In genomic region chr11:47837292-47837691, GRCh38 we compare ENCODE assay signal across 23 cellular contexts. TPM values are rescaled to one million over a fixed set of nuclear protein-coding genes. Genes with fewer than 3 reads are reported as not detected.
DNase-seq lines count a peak whose midpoint lies in the region; ATAC-seq, FAIRE-seq and TF ChIP-seq lines count a peak whose summit lies in the region.
"Had no signal": no experiment of that assay in that cellular context is flagged by ENCODE, and none has a peak within 500 bp of the region (broad histone marks: within the 10 kb centered on the region; RNA-seq: fewer than 3 reads in every experiment).

No MANE protein-coding gene starts in this region.

- no peak overlapping the region for H4K8ac ChIP-seq in IMR-90 (ENCODE audit: low read depth in 2 of 2, low read length in 2 of 2)

- FAIRE-seq in A549 (lab: Jason Lieb, UNC) (no peak), HepG2 (lab: Jason Lieb, UNC) (no peak)
- FAIRE-seq: GM12891, GM18507, H1 had no signal

- TF ChIP-seq CTCF in A549 (IDR thresholded peaks at IDR 0.05) (no peak), IMR-90 (conservative IDR thresholded peaks at IDR 0.05; ENCODE audit: low read depth, low read length) (no peak), body of pancreas (IDR thresholded peaks at IDR 0.05) (no peak), HepG2 (CRISPR knock-in tag; IDR thresholded peaks at IDR 0.05) (no peak), colonic mucosa (IDR thresholded peaks at IDR 0.05) (no peak)

- H3K23ac ChIP-seq in IMR-90 (ENCODE audit: low read depth, low read length): no peak overlapping the region

- in situ Hi-C loops in IMR-90 (cut with MboI; ENCODE audit: low sequenced_read_pairs): no loop called here
- in situ Hi-C loops in HepG2 (cut with HindIII; ENCODE audit: extremely low pct_ligation_motif_present, low pct_unique_long_range_greater_than_20kb): no loop called here

- no peaks in the 10 kb centered on the region for H3K27me3 Mint-ChIP-seq in activated CD4-positive, alpha-beta T cell treated with anti-CD3 and anti-CD28 coated beads for 36 hours
- H3K27me3 Mint-ChIP-seq: CD4-positive, CD25-positive, alpha-beta regulatory T cell; CD8-positive, alpha-beta memory T cell had no signal

- H3K4me2 ChIP-seq in A549 (no peak overlapping the region), IMR-90 (ENCODE audit: low read depth, low read length) (no peak overlapping the region), HepG2 (ENCODE audit: low read depth, low read length) (no peak overlapping the region)

- no peak overlapping the region for H3K18ac ChIP-seq in IMR-90 (ENCODE audit: low read depth, low read length)

- no peak overlapping the region for H3K56ac ChIP-seq in IMR-90 (ENCODE audit: extremely low read depth, insufficient read depth, low read length)

- no peaks in the 10 kb centered on the region for H3K9me1 ChIP-seq in IMR-90 (ENCODE audit: insufficient read depth, low read length)

- H4K20me1 ChIP-seq in IMR-90 (ENCODE audit: insufficient read depth, low read length): no peaks in the 10 kb centered on the region
- H4K20me1 ChIP-seq in HepG2 (ENCODE audit: insufficient read depth, low read length): no peaks in the 10 kb centered on the region

- no peak overlapping the region for H3K4me3 Mint-ChIP-seq in activated CD4-positive, alpha-beta T cell treated with anti-CD3 and anti-CD28 coated beads for 36 hours
- H3K4me3 Mint-ChIP-seq: CD4-positive, CD25-positive, alpha-beta regulatory T cell; CD8-positive, alpha-beta memory T cell; H9 had no signal

- H3K27me3 ChIP-seq in IMR-90 (ENCODE audit: control insufficient read depth, insufficient read depth, low read length) (no peaks in the 10 kb centered on the region), body of pancreas (no peaks in the 10 kb centered on the region), HepG2 (ENCODE audit: control insufficient read depth in 1 of 2, insufficient read depth in 2 of 2, low read length in 2 of 2) (no peaks in the 10 kb centered on the region), colonic mucosa (no peaks in the 10 kb centered on the region)
- H3K27me3 ChIP-seq: BE2C had no signal

- WGBS in A549 (ENCODE audit: missing lambda C conversion rate): 87% methylated on average over 6 of the region's 6 CpGs
- WGBS in IMR-90 (ENCODE audit: extremely low coverage in 2 of 2, insufficient read length in 1 of 2), 2 experiments: 86% methylated on average over 1 of the region's 6 CpGs; no CpG with 5 or more reads in 1 of the 2 experiments
- WGBS in body of pancreas, 2 donors: 27 to 29% methylated on average over 6 of the region's 6 CpGs
- over 99% methylated on average over 6 of the region's 6 CpGs for WGBS in HepG2 (ENCODE audit: low lambda C conversion rate)

- POLR2A ChIA-PET in A549 (lab: Yijun Ruan, JAX) (no interaction called here), IMR-90 (lab: Charles Lee; ENCODE audit: unreplicated experiment) (no interaction called here), HepG2 (lab: Yijun Ruan, JAX) (no interaction called here)
- POLR2A ChIA-PET in activated CD4-positive, alpha-beta T cell treated with anti-CD3 and anti-CD28 coated beads for 36 hours (lab: Charles Lee): no interaction called here

- H3K27ac ChIP-seq in A549 (no peak overlapping the region), IMR-90 (ENCODE audit: insufficient read depth, low read length) (no peak overlapping the region), body of pancreas (peak overlapping the region in 2 of 4 donors; percentile 23 to 33), HepG2 (ENCODE audit: extremely low read length, insufficient read depth, low read length) (no peak overlapping the region), colonic mucosa (no peak overlapping the region)

- dilution Hi-C loops in IMR-90 (cut with HindIII; ENCODE audit: low sequenced_read_pairs, unreplicated experiment): no loop called here

- CTCF ChIA-PET in A549 (lab: Yijun Ruan, JAX): interaction anchor here (1.3 kb wide), 1 partner anchor 463 kb away, joined by 3 read pairs; no protein-coding TSS in a partner anchor
- CTCF ChIA-PET in IMR-90 (lab: Yijun Ruan, JAX): no interaction called here
- CTCF ChIA-PET in HepG2 (lab: Yijun Ruan, JAX; ENCODE audit: low intra/inter-chr PET ratio, low total read pairs): no interaction called here
- CTCF ChIA-PET in activated CD4-positive, alpha-beta T cell treated with anti-CD3 and anti-CD28 coated beads for 36 hours (lab: Charles Lee): no interaction called here

- BruUV-seq in IMR-90 (replicated peaks; lab: Mats Ljungman, UMichigan): no TSS peak
- BruUV-seq in HepG2 (replicated peaks; lab: Mats Ljungman, UMichigan): no TSS peak

- intact Hi-C loops in IMR-90 (cut with micrococcal nuclease): no loop called here
- intact Hi-C loops in body of pancreas (cut with DNase I): no loop called here
- intact Hi-C loops in HepG2 (cut with micrococcal nuclease; ENCODE audit: unreplicated experiment): no loop called here
- intact Hi-C loops in colonic mucosa (cut with DNase I): no loop called here
- intact Hi-C loops in activated CD4-positive, alpha-beta T cell treated with anti-CD3 and anti-CD28 coated beads for 36 hours (cut with DNase I, micrococcal nuclease): no loop called here

- H3K4me1 Mint-ChIP-seq in activated CD4-positive, alpha-beta T cell treated with anti-CD3 and anti-CD28 coated beads for 36 hours: peaks cover 8% of the 10 kb centered on the region
- H3K4me1 Mint-ChIP-seq: H9 had no signal

- no peak overlapping the region for H3K14ac ChIP-seq in IMR-90 (replicated peaks; ENCODE audit: low read depth, low read length)

- H2BK120ac ChIP-seq in IMR-90 (ENCODE audit: low read depth, low read length): no peak overlapping the region

- ATAC-seq in A549 (no peak), IMR-90 (ENCODE audit: low read depth) (no peak), body of pancreas (peak; percentile 81), HepG2 (no peak), HG02588 (IDR thresholded peaks at IDR 0.05; ENCODE audit: unreplicated experiment) (no peak)
- no peak for ATAC-seq in activated CD4-positive, alpha-beta T cell treated with anti-CD3 and anti-CD28 coated beads for 36 hours

- H3K4me1 ChIP-seq in A549: no peaks in the 10 kb centered on the region
- no peaks in the 10 kb centered on the region for H3K4me1 ChIP-seq in IMR-90 (ENCODE audit: control insufficient read depth, insufficient read depth, low read length)
- peaks cover 15% of the 10 kb centered on the region for H3K4me1 ChIP-seq in body of pancreas
- H3K4me1 ChIP-seq in HepG2 (ENCODE audit: insufficient read depth, low read length): no peaks in the 10 kb centered on the region
- no peaks in the 10 kb centered on the region for H3K4me1 ChIP-seq in colonic mucosa
- H3K4me1 ChIP-seq: BE2C had no signal

- no peak overlapping the region for H2AK9ac ChIP-seq in IMR-90 (replicated peaks; ENCODE audit: low read depth, low read length, poor library complexity)

- peaks cover 57% of the 10 kb centered on the region for H3K36me3 ChIP-seq in IMR-90 (ENCODE audit: control insufficient read depth, insufficient read depth, low read length)
- H3K36me3 ChIP-seq in body of pancreas (replicated peaks in 1 of 2; ENCODE audit: insufficient read depth in 1 of 2, low read depth in 2 of 2): peaks cover 0 to 42% of the 10 kb centered on the region in 2 donors
- peaks cover 26 to 92% of the 10 kb centered on the region in 2 experiments for H3K36me3 ChIP-seq in HepG2 (replicated peaks in 1 of 2; ENCODE audit: control insufficient read depth in 1 of 2, insufficient read depth in 2 of 2, low read length in 2 of 2)
- peaks cover 15% of the 10 kb centered on the region for H3K36me3 ChIP-seq in colonic mucosa

- no peak overlapping the region for H3K4ac ChIP-seq in IMR-90 (ENCODE audit: low read depth, low read length)

- peaks cover 5% of the 10 kb centered on the region for H3K79me2 ChIP-seq in HepG2 (ENCODE audit: insufficient read depth, low read length)

- H3K36me3 Mint-ChIP-seq in activated CD4-positive, alpha-beta T cell treated with anti-CD3 and anti-CD28 coated beads for 36 hours (ENCODE audit: low read depth): peaks cover 52% of the 10 kb centered on the region

- TF ChIP-seq RAD21 in A549 (conservative IDR thresholded peaks at IDR 0.05 in 1 of 2, IDR thresholded peaks at IDR 0.05 in 1 of 2): no peak
- no peak for TF ChIP-seq RAD21 in IMR-90 (IDR thresholded peaks at IDR 0.05; ENCODE audit: low read length)
- TF ChIP-seq RAD21 in HepG2 (CRISPR knock-in tag; IDR thresholded peaks at IDR 0.05): no peak

- H2BK20ac ChIP-seq in IMR-90 (ENCODE audit: low read depth, low read length): no peak overlapping the region

- no peak for DNase-seq in A549 (ENCODE audit: low read depth in 1 of 2, low spot score in 1 of 2)
- no peak for DNase-seq in IMR-90
- DNase-seq in body of pancreas: peak; percentile 48 to 67 (median 58)
- DNase-seq in HepG2 (ENCODE audit: low spot score): no peak
- no peak for DNase-seq in NCI-H446 treated with DMSO at 0.1 percent for 48 hours (lab: John Stamatoyannopoulos, UW)
- no peak for DNase-seq in colonic mucosa
- no peak for DNase-seq in activated CD4-positive, alpha-beta T cell treated with anti-CD3 and anti-CD28 coated beads for 36 hours
- DNase-seq: 8988T; BE2C; C1 segment of cervical spinal cord; CD4-positive, CD25-positive, alpha-beta regulatory T cell; CD8-positive, alpha-beta memory T cell; COR-L47; DMS 273 treated with DMSO at 0.1 percent for 48 hours; DMS53; DND-41; EL; H9; KBM-7 had no signal

- H2BK15ac ChIP-seq in IMR-90 (ENCODE audit: low read depth, low read length): no peak overlapping the region

- TF ChIP-seq EP300 in A549 (IDR thresholded peaks at IDR 0.05) (no peak), HepG2 (IDR thresholded peaks at IDR 0.05; ENCODE audit: low read depth in 2 of 2, low read length in 2 of 2) (no peak), HepG2 (CRISPR knock-in tag; IDR thresholded peaks at IDR 0.05; ENCODE audit: borderline replicate concordance) (no peak)

- peaks cover 14 to 25% of the 10 kb centered on the region in 2 experiments for H3K79me1 ChIP-seq in IMR-90 (ENCODE audit: low read depth in 1 of 2, low read length in 2 of 2)

- H3K9me3 Mint-ChIP-seq in activated CD4-positive, alpha-beta T cell treated with anti-CD3 and anti-CD28 coated beads for 36 hours (ENCODE audit: low read depth): no peaks in the 10 kb centered on the region
- H3K9me3 Mint-ChIP-seq: CD4-positive, CD25-positive, alpha-beta regulatory T cell; H9 had no signal

- H3K4me3 ChIP-seq in A549 (no peak overlapping the region), IMR-90 (ENCODE audit: insufficient read depth, low read depth, low read length) (no peak overlapping the region), body of pancreas (no peak overlapping the region), HepG2 (replicated peaks in 1 of 3; ENCODE audit: insufficient read depth in 1 of 3, low read depth in 2 of 3, low read length in 3 of 3) (no peak overlapping the region), colonic mucosa (no peak overlapping the region)

- no peak overlapping the region for H4K5ac ChIP-seq in IMR-90 (ENCODE audit: low read depth, low read length)

- H3K9me3 ChIP-seq in A549 (no peaks in the 10 kb centered on the region), IMR-90 (ENCODE audit: control insufficient read depth, insufficient read depth, low read length) (no peaks in the 10 kb centered on the region), body of pancreas (no peaks in the 10 kb centered on the region), HepG2 (ENCODE audit: low read length) (no peaks in the 10 kb centered on the region), colonic mucosa (no peaks in the 10 kb centered on the region)
- H3K9me3 ChIP-seq: BE2C had no signal

- no peak overlapping the region for H2AFZ ChIP-seq in IMR-90 (replicated peaks; ENCODE audit: low read length, poor library complexity)
- H2AFZ ChIP-seq in HepG2 (ENCODE audit: low read length): no peak overlapping the region

- H2AK5ac ChIP-seq in IMR-90 (ENCODE audit: low read depth, low read length): no peak overlapping the region

- H4K91ac ChIP-seq in IMR-90 (ENCODE audit: insufficient read depth, low read depth, low read length): no peak overlapping the region

- H2BK5ac ChIP-seq in IMR-90 (ENCODE audit: low read depth, low read length, poor library complexity, severe bottlenecking): no peak overlapping the region

- H3K9ac ChIP-seq in IMR-90 (ENCODE audit: low read depth, low read length): no peak overlapping the region
- no peak overlapping the region for H3K9ac ChIP-seq in HepG2 (ENCODE audit: insufficient read depth, low read depth, low read length)
- H3K9ac ChIP-seq in colonic mucosa (ENCODE audit: low read depth in 2 of 2, low read length in 2 of 2): no peak overlapping the region

- H3K27ac Mint-ChIP-seq in activated CD4-positive, alpha-beta T cell treated with anti-CD3 and anti-CD28 coated beads for 36 hours: no peak overlapping the region
- H3K27ac Mint-ChIP-seq: CD4-positive, CD25-positive, alpha-beta regulatory T cell had no signal

- TF ChIP-seq POLR2A in A549 (IDR thresholded peaks at IDR 0.05; ENCODE audit: low read length) (no peak), IMR-90 (IDR thresholded peaks at IDR 0.05; ENCODE audit: low read depth, low read length) (no peak), body of pancreas (IDR thresholded peaks at IDR 0.05) (no peak), HepG2 (IDR thresholded peaks at IDR 0.05; ENCODE audit: insufficient read depth in 1 of 2, low read depth in 2 of 2, low read length in 2 of 2) (no peak)

RNA-seq across cellular contexts. Expression of gene NUP160, which starts 10.9 kb away (rescaled TPM):
- polyA plus RNA-seq in A549 (2011; rRNA removed) (70.4 and 77.2 TPM in 2 replicates), A549 (2017; fragmentation: RNase III; extraction: RNeasy Plus Mini Kit Qiagen cat#74134 plus additional on column Dnase treatment) (34.9 to 39.3 TPM (median 36.2 TPM) in 3 replicates), IMR-90 (2012; rRNA removed) (11.2 and 12.5 TPM in 2 replicates), HepG2 (2011; rRNA removed) (24.3 and 28.3 TPM in 2 replicates)
- 18.4 and 21.3 TPM in 2 replicates for polyA plus RNA-seq in A549 (2012; cell fraction: cytosol; rRNA removed)
- polyA plus RNA-seq in A549 (2012; cell fraction: nucleus; rRNA removed): 20.4 and 30.6 TPM in 2 replicates
- polyA minus RNA-seq in A549 (2011; rRNA and poly(A)+ RNA removed): 75.4 and 78.0 TPM in 2 replicates
- total RNA-seq in IMR-90 (2012; rRNA removed) (33.9 and 35.0 TPM in 2 replicates), body of pancreas (10 to 100 TPM; 13.8 to 15.3 TPM), HepG2 (2016; rRNA removed; fragmentation: Illumina TruSeq; extraction: Trizol) (43.5 and 90.2 TPM in 2 replicates), colonic mucosa (10 to 100 TPM; 22.7 to 35.4 TPM)
- 2.8 and 4.3 TPM in 2 replicates for polyA plus RNA-seq in IMR-90 (2012; cell fraction: cytosol; rRNA removed)
- 3.5 and 23.2 TPM in 2 replicates for polyA plus RNA-seq in IMR-90 (2012; cell fraction: nucleus; rRNA removed; ENCODE audit: low replicate concordance)
- 8.0 and 9.8 TPM in 2 replicates for total RNA-seq in HepG2 (2016; cell fraction: cytosol; rRNA removed; fragmentation: Illumina TruSeq; extraction: Trizol; ENCODE audit: low read depth)
- total RNA-seq in HepG2 (2016; cell fraction: insoluble cytoplasmic fraction; rRNA removed; fragmentation: Illumina TruSeq; extraction: Trizol): 42.4 and 84.6 TPM in 2 replicates
- 13.4 and 16.5 TPM in 2 replicates for total RNA-seq in HepG2 (2016; cell fraction: membrane; rRNA removed; fragmentation: Illumina TruSeq; extraction: Trizol)
- total RNA-seq in HepG2 (2016; cell fraction: nucleus; rRNA removed; fragmentation: Illumina TruSeq; extraction: Trizol): 55.3 and 58.7 TPM in 2 replicates
- 15.2 and 20.7 TPM in 2 replicates for polyA plus RNA-seq in HepG2 (2011; cell fraction: cytosol; rRNA removed)
- polyA plus RNA-seq in HepG2 (2011; cell fraction: nucleus; rRNA removed): 27.7 and 29.3 TPM in 2 replicates
- 22.7 and 40.1 TPM in 2 replicates for polyA plus RNA-seq in HepG2 (2012)
- 2.0 and 2.1 TPM in 2 replicates for polyA plus RNA-seq in HepG2 (2016; cell fraction: cytosol; fragmentation: Illumina TruSeq; extraction: Trizol; ENCODE audit: low read depth)
- 55.7 and 57.3 TPM in 2 replicates for polyA plus RNA-seq in HepG2 (2016; cell fraction: insoluble cytoplasmic fraction; fragmentation: Illumina TruSeq; extraction: Trizol; ENCODE audit: low read depth)
- 5.2 and 5.8 TPM in 2 replicates for polyA plus RNA-seq in HepG2 (2016; cell fraction: membrane; fragmentation: Illumina TruSeq; extraction: Trizol; ENCODE audit: low read depth)
- 64.5 and 69.5 TPM in 2 replicates for polyA plus RNA-seq in HepG2 (2016; cell fraction: nucleus; fragmentation: Illumina TruSeq; extraction: Trizol; ENCODE audit: insufficient read depth, low read depth)
- polyA minus RNA-seq in HepG2 (2011; rRNA and poly(A)+ RNA removed; ENCODE audit: low replicate concordance): 58.1 and 287 TPM in 2 replicates
- polyA minus RNA-seq in HepG2 (2011; cell fraction: cytosol; rRNA and poly(A)+ RNA removed): 35.4 and 35.5 TPM in 2 replicates
- polyA minus RNA-seq in HepG2 (2011; cell fraction: nucleus; rRNA and poly(A)+ RNA removed): 66.2 and 89.3 TPM in 2 replicates
- 10 to 100 TPM; 67.1 to 84.5 TPM for total RNA-seq in activated CD4-positive, alpha-beta T cell treated with anti-CD3 and anti-CD28 coated beads for 36 hours

Comparison
In these comparisons a context has a peak if more than half of its experiments do, and no peak if none do; other contexts are left out.
1. DNase-seq: peak in body of pancreas (4 of 4); none in A549 (0 of 2), IMR-90 (single experiment), HepG2 (single experiment), NCI-H446 treated with DMSO at 0.1 percent for 48 hours (single experiment), colonic mucosa (single experiment) and activated CD4-positive, alpha-beta T cell treated with anti-CD3 and anti-CD28 coated beads for 36 hours (single experiment).
2. Of the 38 proteins assayed by ChIP-seq in both HepG2 and A549: peak only in HepG2: none; only in A549: none; in both: MAFK; in neither: 37.